In genomic region chr1:12657876-12658512, GRCh38 we compare ENCODE assay signal across 21 cellular contexts. TPM values are rescaled to one million over a fixed set of nuclear protein-coding genes. Genes with fewer than 3 reads are reported as not detected.
"Had no signal": no experiment of that assay in that cellular context is flagged by ENCODE, and none has a peak within 500 bp of the region (broad histone marks: within the 10 kb centered on the region; RNA-seq: fewer than 3 reads in every experiment).

No MANE protein-coding gene starts in this region.

RNA-seq across cellular contexts. Expression of gene AADACL4, which starts 14.1 kb away (rescaled TPM):
- total RNA-seq: naive thymus-derived CD8-positive, alpha-beta T cell; natural killer cell treated with Interleukin-12 subunit alpha and Interleukin-12 subunit beta and Interleukin-15 and Interleukin-18, amount 100 ng/mL, for 72 hours; neural crest cell; occipital lobe; osteoblast; ovary; prostate gland; pulmonary artery endothelial cell; right atrium auricular region; sciatic nerve; smooth muscle cell; stomach; subcutaneous adipose tissue; temporal lobe; thoracic aorta; thyroid gland; tibial nerve; upper lobe of left lung; ureter; vagina had no signal
- polyA plus RNA-seq: naive thymus-derived CD8-positive, alpha-beta T cell; smooth muscle cell; stomach had no signal

RNA-seq across cellular contexts. Expression of gene AADACL3, which starts 57.9 kb away (rescaled TPM):
- total RNA-seq: naive thymus-derived CD8-positive, alpha-beta T cell; natural killer cell treated with Interleukin-12 subunit alpha and Interleukin-12 subunit beta and Interleukin-15 and Interleukin-18, amount 100 ng/mL, for 72 hours; neural crest cell; occipital lobe; osteoblast; ovary; prostate gland; pulmonary artery endothelial cell; right atrium auricular region; sciatic nerve; spleen; stomach; temporal lobe; thoracic aorta; thyroid gland; tibial nerve; upper lobe of left lung; ureter; vagina had no signal
- polyA plus RNA-seq: naive thymus-derived CD8-positive, alpha-beta T cell; ovary; spleen; stomach had no signal
